Comparison of ENCODE assay signal across 29 cellular contexts in the genomic region with DNA sequence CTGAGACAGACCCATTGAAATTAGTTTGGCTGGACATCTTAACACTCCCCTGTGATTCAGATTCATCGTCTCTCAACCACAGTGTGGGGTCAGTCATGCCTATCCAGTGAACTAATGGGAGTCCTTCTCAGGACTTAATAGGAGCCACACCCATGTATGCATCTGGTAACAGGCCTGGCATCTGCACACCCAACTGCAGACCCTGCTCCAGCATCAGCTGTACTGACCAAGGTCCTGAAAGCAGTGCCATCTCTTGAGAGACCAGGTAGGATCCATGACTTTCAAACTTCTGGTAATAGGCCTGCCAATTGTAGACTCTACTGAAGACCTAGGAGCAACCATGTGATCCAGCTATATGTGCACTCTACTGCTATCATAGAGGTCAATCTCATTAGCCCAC.
"Had no signal": no experiment of that assay in that cellular context is flagged by ENCODE, and none has a peak within 500 bp of the region (broad histone marks: within the 10 kb centered on the region; RNA-seq: fewer than 3 reads in every experiment).

No MANE protein-coding gene starts in this region.

- H3K4me3 Mint-ChIP-seq: activated CD4-positive, alpha-beta T cell treated with anti-CD3 and anti-CD28 coated beads, Interleukin-2, amount 10 ng/mL, durations not matched to agents 24 days and 14 days; activated CD8-positive, alpha-beta T cell treated with anti-CD3 and anti-CD28 coated beads for 36 hours; activated naive CD8-positive, alpha-beta T cell treated with anti-CD3 and anti-CD28 coated beads for 36 hours; activated T-cell treated with anti-CD3 and anti-CD28 coated beads, Interleukin-2, amount 50 U/mL, for 72 hours; activated T-helper 17 cell treated with anti-CD3 and anti-CD28 coated beads, Interleukin-2, amount 50 U/mL, for 72 hours had no signal

- H3K27ac ChIP-seq: brain microvascular endothelial cell, SJSA1, WERI-Rb-1 had no signal

- H3K27me3 ChIP-seq: brain microvascular endothelial cell had no signal

- H3K27ac Mint-ChIP-seq: activated CD4-positive, alpha-beta T cell treated with anti-CD3 and anti-CD28 coated beads, Interleukin-2, amount 10 ng/mL, durations not matched to agents 24 days and 14 days; activated CD8-positive, alpha-beta T cell treated with anti-CD3 and anti-CD28 coated beads for 36 hours; activated naive CD8-positive, alpha-beta T cell treated with anti-CD3 and anti-CD28 coated beads for 36 hours; activated T-cell treated with anti-CD3 and anti-CD28 coated beads, Interleukin-2, amount 50 U/mL, for 72 hours; activated T-helper 17 cell treated with anti-CD3 and anti-CD28 coated beads, Interleukin-2, amount 50 U/mL, for 72 hours had no signal

- H3K36me3 ChIP-seq: brain microvascular endothelial cell, SJSA1, WERI-Rb-1 had no signal

- ATAC-seq: activated CD8-positive, alpha-beta T cell treated with anti-CD3 and anti-CD28 coated beads for 36 hours; activated T-cell treated with anti-CD3 and anti-CD28 coated beads, Interleukin-2, amount 50 U/mL, for 72 hours; activated T-helper 17 cell treated with anti-CD3 and anti-CD28 coated beads, Interleukin-2, amount 50 U/mL, for 72 hours; K562; Panc1 had no signal

- DNase-seq: activated CD4-positive, alpha-beta T cell treated with anti-CD3 and anti-CD28 coated beads, Interleukin-2, amount 10 ng/mL, durations not matched to agents 24 days and 14 days; activated CD4-positive, alpha-beta T cell treated with anti-CD3 and anti-CD28 coated beads, Interleukin-2, amount 50 U/mL, for 4 hours; activated CD8-positive, alpha-beta T cell treated with anti-CD3 and anti-CD28 coated beads for 36 hours; activated effector memory CD4-positive, alpha-beta T cell treated with anti-CD3 and anti-CD28 coated beads, Interleukin-2, amount 50 U/mL, for 16 hours; activated naive CD4-positive, alpha-beta T cell; activated naive CD4-positive, alpha-beta T cell treated with anti-CD3 and anti-CD28 coated beads, Interleukin-2, amount 50 U/mL, for 16 hours; activated naive CD8-positive, alpha-beta T cell treated with anti-CD3 and anti-CD28 coated beads for 36 hours; activated T-cell treated with anti-CD3 and anti-CD28 coated beads, Interleukin-2, amount 50 U/mL, for 1 hour; activated T-cell treated with anti-CD3 and anti-CD28 coated beads, Interleukin-2, amount 50 U/mL, for 72 hours; amniotic stem cell; aorta; brain microvascular endothelial cell; central memory CD4-positive, alpha-beta T cell; Karpas-422; NCI-H1048; NCI-H1105 treated with DMSO at 0.1 percent for 48 hours; NCI-H1436; NCI-H1694; NCI-H1930; NCI-H2081 treated with DMSO at 0.1 percent for 48 hours; NCI-H226; NCI-H524 treated with DMSO at 0.1 percent for 48 hours; SHP77; T1000; WERI-Rb-1 had no signal

- H3K9me3 Mint-ChIP-seq: activated CD4-positive, alpha-beta T cell treated with anti-CD3 and anti-CD28 coated beads, Interleukin-2, amount 10 ng/mL, durations not matched to agents 24 days and 14 days had no signal

- H3K27me3 Mint-ChIP-seq: activated CD4-positive, alpha-beta T cell treated with anti-CD3 and anti-CD28 coated beads, Interleukin-2, amount 10 ng/mL, durations not matched to agents 24 days and 14 days; activated CD8-positive, alpha-beta T cell treated with anti-CD3 and anti-CD28 coated beads for 36 hours; activated naive CD8-positive, alpha-beta T cell treated with anti-CD3 and anti-CD28 coated beads for 36 hours; activated T-helper 17 cell treated with anti-CD3 and anti-CD28 coated beads, Interleukin-2, amount 50 U/mL, for 72 hours had no signal

- H3K36me3 Mint-ChIP-seq: activated naive CD8-positive, alpha-beta T cell treated with anti-CD3 and anti-CD28 coated beads for 36 hours had no signal

- H3K4me1 ChIP-seq: SJSA1 had no signal

- H3K4me1 Mint-ChIP-seq: activated CD4-positive, alpha-beta T cell treated with anti-CD3 and anti-CD28 coated beads, Interleukin-2, amount 10 ng/mL, durations not matched to agents 24 days and 14 days; activated naive CD8-positive, alpha-beta T cell treated with anti-CD3 and anti-CD28 coated beads for 36 hours; activated T-helper 17 cell treated with anti-CD3 and anti-CD28 coated beads, Interleukin-2, amount 50 U/mL, for 72 hours had no signal

- H3K4me3 ChIP-seq: K562, SJSA1 had no signal
